2 cellular contexts compared by ENCODE assay signal in genomic region chr6:131963063-131963462, GRCh38.
A peak's percentile ranks its signal among the peaks of the same experiment; 100 is the strongest.
TF ChIP-seq lines count a peak whose summit lies in the region.

No MANE protein-coding gene starts in this region.

TF ChIP-seq in HepG2, 621 proteins besides CTCF, POLR2A, EP300 and RAD21:
- TF ChIP-seq ZNF790 (CRISPR knock-in tag; IDR thresholded peaks at IDR 0.05; ENCODE audit: borderline replicate concordance), result no peak
- TF ChIP-seq FLYWCH1 (CRISPR knock-in tag; IDR thresholded peaks at IDR 0.05), result no peak
- TF ChIP-seq HNF1A (IDR thresholded peaks at IDR 0.05; ENCODE audit: low read depth), result no peak
- TF ChIP-seq HNF1A (CRISPR knock-in tag; IDR thresholded peaks at IDR 0.05; ENCODE audit: borderline replicate concordance), result no peak
- TF ChIP-seq, protein P1, sequence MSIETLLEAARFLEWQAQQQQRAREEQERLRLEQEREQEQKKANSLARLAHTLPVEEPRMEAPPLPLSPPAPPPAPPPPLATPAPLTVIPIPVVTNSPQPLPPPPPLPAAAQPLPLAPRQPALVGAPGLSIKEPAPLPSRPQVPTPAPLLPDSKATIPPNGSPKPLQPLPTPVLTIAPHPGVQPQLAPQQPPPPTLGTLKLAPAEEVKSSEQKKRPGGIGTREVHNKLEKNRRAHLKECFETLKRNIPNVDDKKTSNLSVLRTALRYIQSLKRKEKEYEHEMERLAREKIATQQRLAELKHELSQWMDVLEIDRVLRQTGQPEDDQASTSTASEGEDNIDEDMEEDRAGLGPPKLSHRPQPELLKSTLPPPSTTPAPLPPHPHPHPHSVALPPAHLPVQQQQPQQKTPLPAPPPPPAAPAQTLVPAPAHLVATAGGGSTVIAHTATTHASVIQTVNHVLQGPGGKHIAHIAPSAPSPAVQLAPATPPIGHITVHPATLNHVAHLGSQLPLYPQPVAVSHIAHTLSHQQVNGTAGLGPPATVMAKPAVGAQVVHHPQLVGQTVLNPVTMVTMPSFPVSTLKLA (IDR thresholded peaks at IDR 0.05), result peak; percentile 100
- TF ChIP-seq PRMT3 (CRISPR knock-in tag; IDR thresholded peaks at IDR 0.05; ENCODE audit: borderline replicate concordance, low read depth), result no peak
- TF ChIP-seq ZNF644 (CRISPR knock-in tag; IDR thresholded peaks at IDR 0.05; ENCODE audit: low read depth), result peak; percentile 46; the same call in 1 of the 2 replicates
- no peak for TF ChIP-seq MTF2 (CRISPR knock-in tag; IDR thresholded peaks at IDR 0.05; ENCODE audit: borderline replicate concordance)
- 0 out of 2 replicates have a peak, but pooled peaks have one; percentile 12 for TF ChIP-seq ZNF317 (CRISPR knock-in tag; IDR thresholded peaks at IDR 0.05)
- no peak for TF ChIP-seq ONECUT2 (CRISPR knock-in tag; IDR thresholded peaks at IDR 0.05)

TF ChIP-seq in endothelial cell of umbilical vein, 7 proteins besides CTCF, POLR2A, EP300 and RAD21 (continued from another document):
- TF ChIP-seq EZH2 (IDR thresholded peaks at IDR 0.05; ENCODE audit: borderline replicate concordance, low read depth, low read length, severe bottlenecking) (no peak), JUN (IDR thresholded peaks at IDR 0.05; ENCODE audit: borderline replicate concordance, insufficient read depth, insufficient read length, low read depth) (no peak), MAX (IDR thresholded peaks at IDR 0.05; ENCODE audit: insufficient read depth, insufficient read length) (peak; percentile 82), MYC (IDR thresholded peaks at IDR 0.05; ENCODE audit: low read depth, low read length) (no peak), POLR2AphosphoS5 (IDR thresholded peaks at IDR 0.05; ENCODE audit: insufficient read depth, low read depth, low read length) (no peak), FOS (IDR thresholded peaks at IDR 0.05; ENCODE audit: borderline replicate concordance, insufficient read depth, low read length) (no peak)
TF ChIP-seq in endothelial cell of umbilical vein: peak in this region for 1.
